In the genomic region with DNA sequence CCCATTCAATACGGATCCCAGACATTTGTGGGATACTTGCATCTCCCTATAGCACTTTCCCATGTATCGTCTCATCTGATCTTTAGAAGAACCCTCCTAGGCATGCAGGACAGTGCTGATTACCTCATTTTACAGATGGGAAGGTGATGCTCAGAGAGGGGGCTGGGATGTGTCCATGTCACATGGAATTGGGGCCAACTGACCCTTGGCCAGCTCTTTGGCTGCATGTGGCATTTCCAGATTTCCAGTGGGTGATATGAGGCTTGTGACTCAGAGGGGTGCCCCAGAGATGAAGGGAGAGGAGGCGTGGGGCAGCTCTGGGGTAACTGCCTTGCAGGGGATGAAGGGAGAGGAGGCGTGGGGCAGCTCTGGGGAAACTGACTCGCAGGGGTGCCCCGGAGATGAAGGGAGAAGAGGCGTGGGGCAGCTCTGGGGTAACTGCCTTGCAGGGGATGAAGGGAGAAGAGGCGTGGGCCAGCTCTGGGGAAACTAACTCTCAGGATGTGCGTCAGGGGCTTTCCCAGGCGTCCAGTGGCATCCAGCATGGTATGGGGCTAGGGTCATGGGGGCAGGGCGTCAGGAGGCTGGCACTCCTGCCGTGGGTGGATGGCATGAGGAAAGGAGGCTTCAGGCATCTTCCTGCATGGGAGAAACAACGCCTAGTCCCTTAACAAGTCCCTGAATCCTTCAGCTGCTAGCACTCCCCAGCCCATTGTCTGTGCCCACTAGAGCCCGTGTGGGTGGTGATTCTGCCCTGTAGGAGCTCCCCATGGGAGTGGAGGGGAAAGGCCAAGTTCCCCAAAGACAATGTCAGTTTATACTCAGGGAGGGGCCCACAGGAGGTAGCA, we compare ENCODE assay signal across 10 cellular contexts. TPM values are rescaled to one million over a fixed set of nuclear protein-coding genes. Genes with fewer than 3 reads are reported as not detected.
DNase-seq lines count a peak whose midpoint lies in the region; ATAC-seq and TF ChIP-seq lines count a peak whose summit lies in the region.
"Had no signal": no experiment of that assay in that cellular context is flagged by ENCODE, and none has a peak within 500 bp of the region (broad histone marks: within the 10 kb centered on the region; RNA-seq: fewer than 3 reads in every experiment).

No MANE protein-coding gene starts in this region.

- CTCF ChIA-PET in activated CD4-positive, alpha-beta T cell treated with anti-CD3 and anti-CD28 coated beads for 36 hours (lab: Charles Lee): interaction anchor here (0.6 to 5.0 kb wide), 7 partner anchors 10 to 186 kb away, joined by 3 to 37 read pairs (median 4); a partner anchor contains a TSS
- CTCF ChIA-PET in T-cell (lab: Charles Lee): interaction anchor here (0.6 to 1.6 kb wide), 4 partner anchors 8 to 48 kb away, joined by 4 to 9 read pairs (median 6); no protein-coding TSS in a partner anchor

- H3K4me1 ChIP-seq in right atrium auricular region (peaks cover 0 to 60% of the 10 kb centered on the region in 2 donors), smooth muscle cell (ENCODE audit: low read depth) (peaks cover 6% of the 10 kb centered on the region)
- H3K4me1 ChIP-seq: parathyroid adenoma had no signal

- H3K27me3 Mint-ChIP-seq in activated CD4-positive, alpha-beta T cell treated with anti-CD3 and anti-CD28 coated beads for 36 hours: no peaks in the 10 kb centered on the region
- no peaks in the 10 kb centered on the region for H3K27me3 Mint-ChIP-seq in T-cell

- H2AFZ ChIP-seq in smooth muscle cell (ENCODE audit: low read depth): no peak overlapping the region
- H2AFZ ChIP-seq: parathyroid adenoma had no signal

- intact Hi-C loops in activated CD4-positive, alpha-beta T cell treated with anti-CD3 and anti-CD28 coated beads for 36 hours (cut with DNase I, micrococcal nuclease): no loop called here

- H3K27ac Mint-ChIP-seq in activated CD4-positive, alpha-beta T cell treated with anti-CD3 and anti-CD28 coated beads for 36 hours: peak overlapping the region; percentile 91
- H3K27ac Mint-ChIP-seq in T-cell: peak overlapping the region; percentile 96 to 98

- 68% methylated on average over 14 of the region's 14 CpGs for WGBS in smooth muscle cell (ENCODE audit: low lambda C conversion rate)

- H3K9me3 ChIP-seq in right atrium auricular region (no peaks in the 10 kb centered on the region), smooth muscle cell (replicated peaks; ENCODE audit: low read depth) (no peaks in the 10 kb centered on the region)

- POLR2A ChIA-PET in activated CD4-positive, alpha-beta T cell treated with anti-CD3 and anti-CD28 coated beads for 36 hours (lab: Charles Lee): interaction anchor here (1.2 kb wide), 2 partner anchors 11 to 13 kb away, joined by 3 to 4 read pairs; a partner anchor contains a TSS
- POLR2A ChIA-PET in T-cell (lab: Charles Lee): interaction anchor here (1.0 to 1.6 kb wide), 2 partner anchors 12 to 53 kb away, joined by 3 to 9 read pairs; a partner anchor contains a TSS

- H3K36me3 ChIP-seq in right atrium auricular region (no peaks in the 10 kb centered on the region), smooth muscle cell (ENCODE audit: low read depth) (no peaks in the 10 kb centered on the region)

- H3K27ac ChIP-seq in right atrium auricular region: peak overlapping the region; percentile 92 to 95
- peak overlapping the region; percentile 80 for H3K27ac ChIP-seq in smooth muscle cell (ENCODE audit: low read depth)
- H3K27ac ChIP-seq: SK-N-MC had no signal

- no peak overlapping the region for H3K9ac ChIP-seq in smooth muscle cell (ENCODE audit: low read depth)
- H3K9ac ChIP-seq: parathyroid adenoma had no signal

- H3K79me2 ChIP-seq in smooth muscle cell (ENCODE audit: low read depth): no peaks in the 10 kb centered on the region
- H3K79me2 ChIP-seq: parathyroid adenoma had no signal

- H3K9me3 Mint-ChIP-seq in activated CD4-positive, alpha-beta T cell treated with anti-CD3 and anti-CD28 coated beads for 36 hours (ENCODE audit: low read depth): no peaks in the 10 kb centered on the region
- no peaks in the 10 kb centered on the region for H3K9me3 Mint-ChIP-seq in T-cell

- DNase-seq in activated CD4-positive, alpha-beta T cell treated with anti-CD3 and anti-CD28 coated beads for 36 hours: peak; percentile 38
- DNase-seq in activated CD4-positive, alpha-beta T cell treated with anti-CD3 and anti-CD28 coated beads for 4 hours: no peak
- DNase-seq in T-cell (no peak), right atrium auricular region (ENCODE audit: low spot score) (no peak), smooth muscle cell (lab: John Stamatoyannopoulos, UW; ENCODE audit: unreplicated experiment) (no peak), NCI-H187 (lab: John Stamatoyannopoulos, UW) (no peak), hippocampal formation (lab: John Stamatoyannopoulos, UW) (no peak)
- DNase-seq in stimulated activated CD8-positive, alpha-beta memory T cell treated with anti-CD3 and anti-CD28 coated beads, Interleukin-4, amount 100 ng/mL, for 48 hours: no peak

- peak; percentile 45 for ATAC-seq in activated CD4-positive, alpha-beta T cell treated with anti-CD3 and anti-CD28 coated beads for 36 hours
- ATAC-seq in T-cell (replicated peaks in 1 of 4): no peak

- H3K4me2 ChIP-seq in smooth muscle cell: peak overlapping the region; percentile 64

- peak overlapping the region; percentile 62 for H3K4me3 Mint-ChIP-seq in activated CD4-positive, alpha-beta T cell treated with anti-CD3 and anti-CD28 coated beads for 36 hours
- peak overlapping the region; percentile 68 to 86 (median 81) for H3K4me3 Mint-ChIP-seq in T-cell

- H4K20me1 ChIP-seq in smooth muscle cell (ENCODE audit: low read depth): no peaks in the 10 kb centered on the region

- H3F3A ChIP-seq in smooth muscle cell (ENCODE audit: low read depth): peaks cover 10% of the 10 kb centered on the region

- H3K4me1 Mint-ChIP-seq in activated CD4-positive, alpha-beta T cell treated with anti-CD3 and anti-CD28 coated beads for 36 hours: peaks cover 29% of the 10 kb centered on the region
- H3K4me1 Mint-ChIP-seq in T-cell: peaks cover 29 to 47% (median 33%) of the 10 kb centered on the region in 3 donors

- H3K36me3 Mint-ChIP-seq in activated CD4-positive, alpha-beta T cell treated with anti-CD3 and anti-CD28 coated beads for 36 hours (ENCODE audit: low read depth): no peaks in the 10 kb centered on the region
- H3K36me3 Mint-ChIP-seq in T-cell: no peaks in the 10 kb centered on the region

- TF ChIP-seq CTCF in right atrium auricular region (IDR thresholded peaks at IDR 0.05) (no peak), smooth muscle cell (IDR thresholded peaks at IDR 0.05; ENCODE audit: borderline replicate concordance, insufficient read depth, poor library complexity, severe bottlenecking) (no peak)

- H3K4me3 ChIP-seq in right atrium auricular region: no peak overlapping the region
- no peak overlapping the region for H3K4me3 ChIP-seq in smooth muscle cell
- H3K4me3 ChIP-seq: SK-N-MC had no signal

- H3K27me3 ChIP-seq in right atrium auricular region (no peaks in the 10 kb centered on the region), smooth muscle cell (ENCODE audit: low read depth) (no peaks in the 10 kb centered on the region)

RNA-seq across cellular contexts. Expression of a gene that starts 11.9 kb away (rescaled TPM):
- 10 to 100 TPM; 27.0 to 32.8 TPM for total RNA-seq in activated CD4-positive, alpha-beta T cell treated with anti-CD3 and anti-CD28 coated beads for 36 hours
- total RNA-seq in T-cell: 100 to 1,000 TPM in 3 of 5 donors, 10 to 100 TPM in 2; 77.4 to 155 (median 125) TPM
- total RNA-seq in right atrium auricular region: 10 to 100 TPM; 46.0 to 59.8 TPM
- 25.4 and 30.7 TPM in 2 replicates for total RNA-seq in smooth muscle cell
- 23.3 and 25.6 TPM in 2 replicates for polyA plus RNA-seq in smooth muscle cell

RNA-seq across cellular contexts. Expression of a gene that starts 12.5 kb away (rescaled TPM):
- 10 to 100 TPM; 36.0 to 38.0 TPM for total RNA-seq in activated CD4-positive, alpha-beta T cell treated with anti-CD3 and anti-CD28 coated beads for 36 hours
- total RNA-seq in T-cell (10 to 100 TPM; 38.3 to 67.8 (median 57.7) TPM), right atrium auricular region (10 to 100 TPM; 11.5 to 15.4 TPM), smooth muscle cell (7.2 and 12.5 TPM in 2 replicates)
- polyA plus RNA-seq in smooth muscle cell: 14.4 and 19.2 TPM in 2 replicates
